Comparison of ENCODE assay signal across 20 cellular contexts in genomic region chr11:134995746-134996145, GRCh38.
"Had no signal": no experiment of that assay in that cellular context is flagged by ENCODE, and none has a peak within 500 bp of the region (broad histone marks: within the 10 kb centered on the region; RNA-seq: fewer than 3 reads in every experiment).

No MANE protein-coding gene starts in this region.

- H3K4me1 Mint-ChIP-seq: activated naive CD4-positive, alpha-beta T cell treated with anti-CD3 and anti-CD28 coated beads, Interleukin-2, amount 50 U/mL, for 24 hours; natural killer cell; stimulated activated memory B cell treated with anti-CD40 and anti-IgM and Interleukin-4, amounts not matched to agents 10 μg/mL and 1 μg/mL and 100 μg/mL, for 72 hours had no signal

- H3K36me3 ChIP-seq: ascending aorta, gastroesophageal sphincter, spleen, thoracic aorta, upper lobe of right lung had no signal

- FAIRE-seq: islet of Langerhans had no signal

- H3K27ac Mint-ChIP-seq: activated naive CD4-positive, alpha-beta T cell treated with anti-CD3 and anti-CD28 coated beads, Interleukin-2, amount 50 U/mL, for 24 hours; natural killer cell; stimulated activated memory B cell treated with anti-CD40 and anti-IgM and Interleukin-4, amounts not matched to agents 10 μg/mL and 1 μg/mL and 100 μg/mL, for 72 hours had no signal

- ATAC-seq: esophagus mucosa; gastroesophageal sphincter; natural killer cell; stimulated activated memory B cell treated with anti-CD40 and anti-IgM and Interleukin-4, amounts not matched to agents 10 μg/mL and 1 μg/mL and 100 μg/mL, for 72 hours; upper lobe of right lung had no signal

- H3K9ac ChIP-seq: parathyroid adenoma had no signal

- H3K9me3 Mint-ChIP-seq: activated naive CD4-positive, alpha-beta T cell treated with anti-CD3 and anti-CD28 coated beads, Interleukin-2, amount 50 U/mL, for 24 hours had no signal

- H2AFZ ChIP-seq: parathyroid adenoma had no signal

- H3K36me3 Mint-ChIP-seq: activated naive CD4-positive, alpha-beta T cell treated with anti-CD3 and anti-CD28 coated beads, Interleukin-2, amount 50 U/mL, for 24 hours; natural killer cell; stimulated activated memory B cell treated with anti-CD40 and anti-IgM and Interleukin-4, amounts not matched to agents 10 μg/mL and 1 μg/mL and 100 μg/mL, for 72 hours had no signal

- H3K9me3 ChIP-seq: ascending aorta, gastroesophageal sphincter, spleen, thoracic aorta, upper lobe of right lung had no signal

- DNase-seq: activated CD4-positive, alpha-beta T cell treated with anti-CD3 and anti-CD28 coated beads, Interleukin-2, amount 50 U/mL, for 1 hour; activated CD8-positive, alpha-beta memory T cell treated with anti-CD3 and anti-CD28 coated beads, Interleukin-2, amount 50 U/mL, for 4 hours; activated gamma-delta T cell; activated T-cell treated with anti-CD3 and anti-CD28 coated beads, Interleukin-2, amount 50 U/mL, for 48 hours; left cardiac atrium; natural killer cell; spleen; stimulated activated CD4-positive, alpha-beta T cell treated with anti-CD3 and anti-CD28 coated beads, Interleukin-4, amount 100 ng/mL, for 4 hours; T-helper 1 cell; T-helper 9 cell; upper lobe of right lung had no signal

- H3K4me3 Mint-ChIP-seq: activated naive CD4-positive, alpha-beta T cell treated with anti-CD3 and anti-CD28 coated beads, Interleukin-2, amount 50 U/mL, for 24 hours; natural killer cell; stimulated activated memory B cell treated with anti-CD40 and anti-IgM and Interleukin-4, amounts not matched to agents 10 μg/mL and 1 μg/mL and 100 μg/mL, for 72 hours had no signal

- H3K27me3 ChIP-seq: ascending aorta, upper lobe of right lung had no signal

- H3K27ac ChIP-seq: ascending aorta, coronary artery, gastroesophageal sphincter, parathyroid adenoma, spleen, thoracic aorta, upper lobe of right lung had no signal

- H3K4me1 ChIP-seq: ascending aorta, gastroesophageal sphincter, parathyroid adenoma, spleen, upper lobe of right lung had no signal

- H3K79me2 ChIP-seq: parathyroid adenoma had no signal

- H3K4me3 ChIP-seq: ascending aorta, coronary artery, gastroesophageal sphincter, spleen, thoracic aorta, upper lobe of right lung had no signal
